8 cellular contexts compared by ENCODE assay signal in genomic region chr12:108568653-108569154, GRCh38. TPM values are rescaled to one million over a fixed set of nuclear protein-coding genes. Genes with fewer than 3 reads are reported as not detected.
DNase-seq lines count a peak whose midpoint lies in the region; ATAC-seq, FAIRE-seq and TF ChIP-seq lines count a peak whose summit lies in the region.

No MANE protein-coding gene starts in this region.

- no peaks in the 10 kb centered on the region for H3K27me3 ChIP-seq in vagina

- peaks cover 44% of the 10 kb centered on the region for H3K4me1 Mint-ChIP-seq in T-helper 17 cell
- H3K4me1 Mint-ChIP-seq in stimulated activated effector memory CD8-positive, alpha-beta T cell treated with anti-CD3 and anti-CD28 coated beads, Interleukin-12 subunit alpha, Interleukin-12 subunit beta, amount 100 ng/mL, for 72 hours, result peaks cover 57% of the 10 kb centered on the region

- no peaks in the 10 kb centered on the region for H3K27me3 Mint-ChIP-seq in T-helper 17 cell

- peaks cover 38% of the 10 kb centered on the region for H3K4me1 ChIP-seq in vagina

- H3K9me3 Mint-ChIP-seq in stimulated activated effector memory CD8-positive, alpha-beta T cell treated with anti-CD3 and anti-CD28 coated beads, Interleukin-12 subunit alpha, Interleukin-12 subunit beta, amount 100 ng/mL, for 72 hours, result no peaks in the 10 kb centered on the region

- TF ChIP-seq POLR2A in vagina (IDR thresholded peaks at IDR 0.05), result no peak

- intact Hi-C loops in vagina (cut with DNase I), result loop anchor here (10.0 kb wide), 1 partner anchor 286 kb away; the partner anchor contains the start of gene SSH1

- H3K4me3 Mint-ChIP-seq in T-helper 17 cell, result peak overlapping the region; percentile 85
- H3K4me3 Mint-ChIP-seq in stimulated activated effector memory CD8-positive, alpha-beta T cell treated with anti-CD3 and anti-CD28 coated beads, Interleukin-12 subunit alpha, Interleukin-12 subunit beta, amount 100 ng/mL, for 72 hours, result peak overlapping the region; percentile 70

- no peak for TF ChIP-seq CTCF in vagina (IDR thresholded peaks at IDR 0.05)

- peak; percentile 74 for ATAC-seq in GM18907 (IDR thresholded peaks at IDR 0.05; ENCODE audit: unreplicated experiment)
- ATAC-seq in HG03045 (IDR thresholded peaks at IDR 0.05; ENCODE audit: unreplicated experiment), result peak; percentile 63
- peak; percentile 93 for ATAC-seq in T-helper 17 cell
- peak; percentile 94 for ATAC-seq in stimulated activated effector memory CD8-positive, alpha-beta T cell treated with anti-CD3 and anti-CD28 coated beads, Interleukin-12 subunit alpha, Interleukin-12 subunit beta, amount 100 ng/mL, for 72 hours

- H3K4me3 ChIP-seq in vagina, result no peak overlapping the region

- H3K9me3 ChIP-seq in T-helper 17 cell (ENCODE audit: control insufficient read depth, low read length, poor library complexity, severe bottlenecking) (no peaks in the 10 kb centered on the region), vagina (no peaks in the 10 kb centered on the region)

- no peak for FAIRE-seq in RCC 7860 (lab: Jason Lieb, UNC)

- H3K36me3 Mint-ChIP-seq in T-helper 17 cell (ENCODE audit: low read depth), result peaks cover 4% of the 10 kb centered on the region
- peaks cover 72% of the 10 kb centered on the region for H3K36me3 Mint-ChIP-seq in stimulated activated effector memory CD8-positive, alpha-beta T cell treated with anti-CD3 and anti-CD28 coated beads, Interleukin-12 subunit alpha, Interleukin-12 subunit beta, amount 100 ng/mL, for 72 hours

- no peak overlapping the region for H3K27ac ChIP-seq in vagina

- H3K36me3 ChIP-seq in vagina, result peaks cover 0 to 57% of the 10 kb centered on the region in 2 donors

- DNase-seq in T-helper 17 cell (peak in 2 of 3 donors; percentile 54 to 57), dermis blood vessel endothelial cell (peak; percentile 18), COLO829 (ENCODE audit: low spot score) (no peak), vagina (ENCODE audit: extremely low spot score in 2 of 2) (no peak), RCC 7860 (ENCODE audit: low spot score) (no peak)
- DNase-seq in stimulated activated effector memory CD8-positive, alpha-beta T cell treated with anti-CD3 and anti-CD28 coated beads, Interleukin-12 subunit alpha, Interleukin-12 subunit beta, amount 100 ng/mL, for 72 hours (ENCODE audit: low spot score in 2 of 2), result peak; percentile 33 to 82

- peak overlapping the region; percentile 99 for H3K27ac Mint-ChIP-seq in T-helper 17 cell
- peak overlapping the region; percentile 93 for H3K27ac Mint-ChIP-seq in stimulated activated effector memory CD8-positive, alpha-beta T cell treated with anti-CD3 and anti-CD28 coated beads, Interleukin-12 subunit alpha, Interleukin-12 subunit beta, amount 100 ng/mL, for 72 hours

RNA-seq across cellular contexts. Expression of gene ISCU, which starts 6.3 kb away (rescaled TPM):
- total RNA-seq in T-helper 17 cell (100 to 1,000 TPM; 139 to 177 TPM), dermis blood vessel endothelial cell (96.5 and 106 TPM in 2 replicates), vagina (167 TPM)

RNA-seq across cellular contexts. Expression of gene SART3, which starts 7.7 kb away (rescaled TPM):
- total RNA-seq in T-helper 17 cell, result 100 to 1,000 TPM in 1 of 2 donors, 10 to 100 TPM in 1; 85.3 to 107 TPM
- total RNA-seq in dermis blood vessel endothelial cell, result 59.3 and 76.7 TPM in 2 replicates
- 44.2 TPM for total RNA-seq in vagina

RNA-seq across cellular contexts. Expression of gene TMEM119, which starts 29.2 kb away (rescaled TPM):
- total RNA-seq in T-helper 17 cell, result 1 to 10 TPM; 3.9 to 5.0 TPM
- total RNA-seq in dermis blood vessel endothelial cell, result under 0.01 TPM in 1 of 2 replicates, not detected in the other
- total RNA-seq in vagina, result 34.6 TPM

RNA-seq across cellular contexts. Expression of gene FICD, which starts 53.6 kb away (rescaled TPM):
- total RNA-seq in T-helper 17 cell (1 to 10 TPM; 4.4 to 5.1 TPM), dermis blood vessel endothelial cell (7.0 TPM in 2 replicates), vagina (6.9 TPM)

Comparison
In these comparisons a context has a peak if more than half of its experiments do, and no peak if none do; other contexts are left out.
1. DNase-seq: peak in T-helper 17 cell (2 of 3), dermis blood vessel endothelial cell (single experiment) and stimulated activated effector memory CD8-positive, alpha-beta T cell treated with anti-CD3 and anti-CD28 coated beads, Interleukin-12 subunit alpha, Interleukin-12 subunit beta, amount 100 ng/mL, for 72 hours (2 of 2); none in COLO829 (single experiment), vagina (0 of 2) and RCC 7860 (single experiment).
2. Peak in every context shown above with its lines, with median percentiles within 50 percentile points of each other: ATAC-seq.